8 cellular contexts compared by ENCODE assay signal in the genomic region with DNA sequence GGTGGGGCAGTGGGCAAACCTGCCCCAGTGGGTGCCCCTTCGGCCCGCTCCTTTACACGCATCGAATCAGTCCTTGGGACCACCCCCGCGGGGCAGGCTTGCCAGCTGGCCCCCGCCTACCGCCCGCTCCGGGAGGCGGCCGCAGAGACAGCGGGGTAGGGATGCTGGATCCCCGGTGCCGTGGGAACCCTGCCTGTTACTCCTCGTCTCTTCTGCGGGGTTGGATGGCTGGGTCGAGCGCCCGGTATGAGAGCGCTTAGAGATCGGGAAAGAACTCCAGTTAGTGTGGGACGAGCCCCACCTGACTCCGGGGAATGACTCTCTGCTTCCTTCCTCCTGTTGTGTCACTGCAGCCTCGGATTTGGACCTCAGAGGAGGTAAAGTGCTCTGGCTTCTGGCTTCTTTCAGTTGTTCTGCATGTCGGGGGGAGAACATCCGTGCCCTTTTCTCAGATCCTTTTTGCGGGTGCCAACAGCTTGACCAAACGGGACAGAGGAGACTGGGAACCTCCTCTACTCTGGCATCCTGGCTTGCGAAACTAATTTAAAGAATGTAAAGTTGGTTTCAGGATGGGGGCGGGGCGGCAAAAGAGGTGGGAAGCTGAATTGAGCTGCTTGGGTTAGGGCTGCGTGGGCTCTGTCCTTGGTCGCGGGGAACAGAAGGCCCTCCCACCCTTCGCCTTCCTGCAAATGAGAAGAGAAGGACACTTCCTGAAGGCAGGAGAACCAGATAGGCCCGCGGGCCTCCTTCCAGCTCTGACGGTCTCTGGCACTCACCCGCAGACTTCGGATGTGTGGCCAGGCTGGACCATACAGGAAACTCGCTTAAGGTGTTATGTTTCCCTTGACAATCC. TPM values are rescaled to one million over a fixed set of nuclear protein-coding genes. Genes with fewer than 3 reads are reported as not detected.
DNase-seq lines count a peak whose midpoint lies in the region; ATAC-seq, FAIRE-seq and TF ChIP-seq lines count a peak whose summit lies in the region.

No MANE protein-coding gene starts in this region.

- DNase-seq in AG10803 (ENCODE audit: low read depth) (peak; percentile 79), KBM-7 (peak; percentile 45), caudate nucleus (lab: John Stamatoyannopoulos, UW) (peak in 31 of 61 donors; percentile 5 to 48 (median 22)), keratinocyte (ENCODE audit: low read depth, low spot score) (no peak), small intestine (no peak), NCI-H446 treated with DMSO at 0.1 percent for 48 hours (lab: John Stamatoyannopoulos, UW) (no peak)

- H3K27me3 ChIP-seq in keratinocyte (ENCODE audit: control insufficient read depth, extremely low read depth, insufficient read depth, low read length), result peaks cover 23% of the 10 kb centered on the region
- H3K27me3 ChIP-seq in small intestine (ENCODE audit: control insufficient read depth in 2 of 2, insufficient read depth in 2 of 2, low read length in 2 of 2), result peaks cover 0 to 4% of the 10 kb centered on the region in 2 donors

- dilution Hi-C loops in keratinocyte (cut with MboI; ENCODE audit: extremely low pct_ligation_motif_present, low sequenced_read_pairs), result no loop called here

- in situ Hi-C loops in KBM-7 (cut with MboI; ENCODE audit: low pct_unique_long_range_greater_than_20kb, low sequenced_read_pairs), result no loop called here

- peak overlapping the region; percentile 67 for H3K27ac ChIP-seq in caudate nucleus (ENCODE audit: low read depth, low read length)
- H3K27ac ChIP-seq in keratinocyte (ENCODE audit: control insufficient read depth, insufficient read depth, low read length), result no peak overlapping the region
- peak overlapping the region in 1 of 2 donors; percentile 80 for H3K27ac ChIP-seq in small intestine (ENCODE audit: low read depth in 1 of 2, low read length in 1 of 2)

- H3K36me3 ChIP-seq in keratinocyte (ENCODE audit: control insufficient read depth in 2 of 2, extremely low read depth in 1 of 2, insufficient read depth in 2 of 2, low read length in 2 of 2), result no peaks in the 10 kb centered on the region
- H3K36me3 ChIP-seq in small intestine (ENCODE audit: control insufficient read depth in 2 of 2, insufficient read depth in 2 of 2, low read length in 2 of 2), result peaks cover 0 to 2% of the 10 kb centered on the region in 2 donors

- H3K4me1 ChIP-seq in keratinocyte (ENCODE audit: control insufficient read depth, extremely low read depth, insufficient read depth, low read length) (peaks cover 10% of the 10 kb centered on the region), small intestine (ENCODE audit: control insufficient read depth in 2 of 2, insufficient read depth in 1 of 2, low read depth in 1 of 2, low read length in 1 of 2) (no peaks in the 10 kb centered on the region)

- H3K4me3 ChIP-seq in AG10803 (ENCODE audit: low read length), result peak overlapping the region; percentile 83
- peak overlapping the region; percentile 30 to 65 (median 50) for H3K4me3 ChIP-seq in keratinocyte (ENCODE audit: control insufficient read depth in 2 of 3, extremely low read depth in 1 of 3, insufficient read depth in 2 of 3, low read depth in 1 of 3, low read length in 3 of 3)
- peak overlapping the region; percentile 9 to 28 for H3K4me3 ChIP-seq in small intestine (ENCODE audit: low read depth in 1 of 2, low read length in 2 of 2)

- no peaks in the 10 kb centered on the region for H4K20me1 ChIP-seq in keratinocyte (ENCODE audit: control insufficient read depth, extremely low read depth, insufficient read depth, low read length)

- no peaks in the 10 kb centered on the region for H3K79me2 ChIP-seq in keratinocyte (ENCODE audit: control insufficient read depth, insufficient read depth, low read length)

- H3K9me3 ChIP-seq in keratinocyte (ENCODE audit: control insufficient read depth, low read depth, low read length), result no peaks in the 10 kb centered on the region
- no peaks in the 10 kb centered on the region for H3K9me3 ChIP-seq in small intestine (ENCODE audit: control insufficient read depth, low read depth)

- TF ChIP-seq CTCF in AG10803 (conservative IDR thresholded peaks at IDR 0.05; ENCODE audit: low read length), result no peak
- TF ChIP-seq CTCF in keratinocyte (optimal IDR thresholded peaks at IDR 0.05 in 1 of 3, IDR thresholded peaks at IDR 0.05 in 1 of 3, conservative IDR thresholded peaks at IDR 0.05 in 1 of 3; ENCODE audit: extremely low read depth in 1 of 3, insufficient read depth in 2 of 3, low read length in 3 of 3), result no peak

- FAIRE-seq in keratinocyte (lab: Jason Lieb, UNC), result peak; percentile 36
- no peak for FAIRE-seq in small intestine (lab: Jason Lieb, UNC)

- WGBS in small intestine, 3 donors, result 6 to 10% (median 8%) methylated on average over 42 of the region's 42 CpGs

- peak overlapping the region; percentile 87 for H3K4me2 ChIP-seq in keratinocyte (ENCODE audit: control insufficient read depth, extremely low read depth, insufficient read depth, low read depth, low read length)

- peak overlapping the region; percentile 46 for H3K9ac ChIP-seq in keratinocyte (ENCODE audit: control insufficient read depth, extremely low read depth, insufficient read depth, low read length)

- no peaks in the 10 kb centered on the region for H3K9me1 ChIP-seq in keratinocyte (ENCODE audit: control insufficient read depth, extremely low read depth, insufficient read depth, low read length)

- ATAC-seq in HG02571 (IDR thresholded peaks at IDR 0.05; ENCODE audit: unreplicated experiment) (no peak), HG03159 (IDR thresholded peaks at IDR 0.05; ENCODE audit: unreplicated experiment) (no peak)

- H2AFZ ChIP-seq in keratinocyte (ENCODE audit: control insufficient read depth, low read length), result peak overlapping the region; percentile 64

RNA-seq across cellular contexts. Expression of a gene that starts 0.9 kb away (rescaled TPM):
- polyA plus RNA-seq in keratinocyte (1.1 to 5.1 TPM (median 3.6 TPM) in 3 replicates), small intestine (1 to 10 TPM in 2 of 3 donors, not detected in 1; 3.8 to 9.9 TPM)
- polyA plus RNA-seq in keratinocyte (2011; ENCODE audit: low read depth), result 3.4 TPM
- 2.1 and 2.4 TPM in 2 replicates for polyA plus RNA-seq in keratinocyte (2011; cell fraction: cytosol; rRNA removed)
- 2.4 and 3.3 TPM in 2 replicates for polyA plus RNA-seq in keratinocyte (2011; cell fraction: nucleus; rRNA removed)
- polyA plus RNA-seq in keratinocyte (2012; ENCODE audit: low replicate concordance), result 1.9 and 3.8 TPM in 2 replicates
- polyA minus RNA-seq in keratinocyte, result 2.4 to 3.6 TPM in 2 of 3 replicates, not detected in the other
- polyA minus RNA-seq in keratinocyte (2011; cell fraction: cytosol; rRNA and poly(A)+ RNA removed), result 1.7 TPM
- 1.1 and 3.7 TPM in 2 replicates for polyA minus RNA-seq in keratinocyte (2011; cell fraction: nucleus; rRNA and poly(A)+ RNA removed)

RNA-seq across cellular contexts. Expression of a gene that starts 26.9 kb away (rescaled TPM):
- polyA plus RNA-seq in keratinocyte (0.11 TPM in 1 of 3 replicates, not detected in the others), small intestine (not detected)
- not detected for polyA plus RNA-seq in keratinocyte (2011; ENCODE audit: low read depth)
- polyA plus RNA-seq in keratinocyte (2011; cell fraction: cytosol; rRNA removed), result not detected in 2 replicates
- not detected in 2 replicates for polyA plus RNA-seq in keratinocyte (2011; cell fraction: nucleus; rRNA removed)
- polyA plus RNA-seq in keratinocyte (2012; ENCODE audit: low replicate concordance), result not detected in 2 replicates
- 0.10 TPM in 1 of 3 replicates, not detected in the others for polyA minus RNA-seq in keratinocyte
- polyA minus RNA-seq in keratinocyte (2011; cell fraction: cytosol; rRNA and poly(A)+ RNA removed), result not detected
- polyA minus RNA-seq in keratinocyte (2011; cell fraction: nucleus; rRNA and poly(A)+ RNA removed), result not detected in 2 replicates

RNA-seq across cellular contexts. Expression of a gene that starts 29.2 kb away (rescaled TPM):
- polyA plus RNA-seq in keratinocyte, result 0.07 to 0.13 TPM (median 0.12 TPM) in 3 replicates
- 0.26 TPM for polyA plus RNA-seq in keratinocyte (2011; ENCODE audit: low read depth)
- not detected in 2 replicates for polyA plus RNA-seq in keratinocyte (2011; cell fraction: cytosol; rRNA removed)
- polyA plus RNA-seq in keratinocyte (2011; cell fraction: nucleus; rRNA removed), result 0.37 and 0.39 TPM in 2 replicates
- polyA plus RNA-seq in keratinocyte (2012; ENCODE audit: low replicate concordance), result not detected in 2 replicates
- not detected in 3 replicates for polyA minus RNA-seq in keratinocyte
- not detected for polyA minus RNA-seq in keratinocyte (2011; cell fraction: cytosol; rRNA and poly(A)+ RNA removed)
- not detected in 2 replicates for polyA minus RNA-seq in keratinocyte (2011; cell fraction: nucleus; rRNA and poly(A)+ RNA removed)
- not detected for polyA plus RNA-seq in small intestine

Comparison
In these comparisons a context has a peak if more than half of its experiments do, and no peak if none do; other contexts are left out.
1. DNase-seq: peak in AG10803 (single experiment), KBM-7 (single experiment) and caudate nucleus (31 of 61); none in keratinocyte (single experiment), small intestine (single experiment) and NCI-H446 treated with DMSO at 0.1 percent for 48 hours (single experiment).
2. H3K4me3 ChIP-seq: peak in every context shown above with its lines; median percentile 83 in AG10803; 50 in keratinocyte; 18 in small intestine.